17 cellular contexts compared by ENCODE assay signal in genomic region chr15:60534051-60534450, GRCh38. TPM values are rescaled to one million over a fixed set of nuclear protein-coding genes. Genes with fewer than 3 reads are reported as not detected.
DNase-seq lines count a peak whose midpoint lies in the region; ATAC-seq lines count a peak whose summit lies in the region.
"Had no signal": no experiment of that assay in that cellular context is flagged by ENCODE, and none has a peak within 500 bp of the region (broad histone marks: within the 10 kb centered on the region; RNA-seq: fewer than 3 reads in every experiment).

No MANE protein-coding gene starts in this region.

- H3K36me3 Mint-ChIP-seq in activated T-cell treated with anti-CD3 and anti-CD28 coated beads, Interleukin-2, amount 50 U/mL, for 72 hours (ENCODE audit: insufficient read depth in 2 of 2): peaks cover 0 to 4% of the 10 kb centered on the region in 2 donors
- H3K36me3 Mint-ChIP-seq in activated T-helper 17 cell treated with anti-CD3 and anti-CD28 coated beads, Interleukin-2, amount 50 U/mL, for 72 hours (ENCODE audit: low read depth): peaks cover 96% of the 10 kb centered on the region
- peaks cover 5% of the 10 kb centered on the region for H3K36me3 Mint-ChIP-seq in memory B cell

- H3K4me3 Mint-ChIP-seq in activated T-cell treated with anti-CD3 and anti-CD28 coated beads, Interleukin-2, amount 50 U/mL, for 72 hours: peak overlapping the region in 1 of 2 donors; percentile 16
- H3K4me3 Mint-ChIP-seq in activated T-helper 17 cell treated with anti-CD3 and anti-CD28 coated beads, Interleukin-2, amount 50 U/mL, for 72 hours: peak overlapping the region; percentile 41
- no peak overlapping the region for H3K4me3 Mint-ChIP-seq in memory B cell

- H3K9me3 Mint-ChIP-seq in activated T-cell treated with anti-CD3 and anti-CD28 coated beads, Interleukin-2, amount 50 U/mL, for 72 hours: no peaks in the 10 kb centered on the region
- no peaks in the 10 kb centered on the region for H3K9me3 Mint-ChIP-seq in activated T-helper 17 cell treated with anti-CD3 and anti-CD28 coated beads, Interleukin-2, amount 50 U/mL, for 72 hours
- H3K9me3 Mint-ChIP-seq in memory B cell: no peaks in the 10 kb centered on the region

- peak overlapping the region; percentile 76 for H3K27ac Mint-ChIP-seq in activated T-cell treated with anti-CD3 and anti-CD28 coated beads, Interleukin-2, amount 50 U/mL, for 72 hours
- H3K27ac Mint-ChIP-seq in activated T-helper 17 cell treated with anti-CD3 and anti-CD28 coated beads, Interleukin-2, amount 50 U/mL, for 72 hours: peak overlapping the region; percentile 51
- peak overlapping the region; percentile 58 for H3K27ac Mint-ChIP-seq in memory B cell

- no peaks in the 10 kb centered on the region for H3K27me3 Mint-ChIP-seq in activated T-cell treated with anti-CD3 and anti-CD28 coated beads, Interleukin-2, amount 50 U/mL, for 72 hours (ENCODE audit: low read depth)
- no peaks in the 10 kb centered on the region for H3K27me3 Mint-ChIP-seq in activated T-helper 17 cell treated with anti-CD3 and anti-CD28 coated beads, Interleukin-2, amount 50 U/mL, for 72 hours
- no peaks in the 10 kb centered on the region for H3K27me3 Mint-ChIP-seq in memory B cell

- ATAC-seq in activated T-cell treated with anti-CD3 and anti-CD28 coated beads, Interleukin-2, amount 50 U/mL, for 72 hours (replicated peaks in 1 of 2): no peak
- ATAC-seq in activated T-helper 17 cell treated with anti-CD3 and anti-CD28 coated beads, Interleukin-2, amount 50 U/mL, for 72 hours (replicated peaks): no peak
- ATAC-seq in memory B cell (ENCODE audit: low read depth) (no peak), GM18873 (IDR thresholded peaks at IDR 0.05; ENCODE audit: low FRiP score, unreplicated experiment) (no peak), HG02884 (IDR thresholded peaks at IDR 0.05; ENCODE audit: unreplicated experiment) (no peak)
- ATAC-seq: A549, HepG2 had no signal

- DNase-seq in activated T-cell treated with anti-CD3 and anti-CD28 coated beads, Interleukin-2, amount 50 U/mL, for 72 hours: no peak
- DNase-seq in activated T-cell treated with anti-CD3 and anti-CD28 coated beads, Interleukin-2, amount 50 U/mL, for 1 hour: no peak
- DNase-seq in memory B cell (ENCODE audit: low spot score in 2 of 2) (no peak), HK-2 (ENCODE audit: unreplicated experiment) (no peak)
- DNase-seq: DMS79, KBM-7, NCI-H1105 treated with DMSO at 0.1 percent for 48 hours, NCI-H1694 treated with DMSO at 0.1 percent for 48 hours, NCI-H524, NCI-H82, OCI-M1, SIG-M5 had no signal

- peaks cover 62% of the 10 kb centered on the region for H3K4me1 Mint-ChIP-seq in activated T-cell treated with anti-CD3 and anti-CD28 coated beads, Interleukin-2, amount 50 U/mL, for 72 hours (ENCODE audit: low read depth)
- H3K4me1 Mint-ChIP-seq in activated T-helper 17 cell treated with anti-CD3 and anti-CD28 coated beads, Interleukin-2, amount 50 U/mL, for 72 hours: peaks cover 66% of the 10 kb centered on the region
- peaks cover 6% of the 10 kb centered on the region for H3K4me1 Mint-ChIP-seq in memory B cell

RNA-seq across cellular contexts. Expression of gene ICE2, which starts 55.1 kb away (rescaled TPM):
- total RNA-seq in activated T-cell treated with anti-CD3 and anti-CD28 coated beads, Interleukin-2, amount 50 U/mL, for 72 hours: 10 to 100 TPM; 81.5 to 91.7 TPM
- 10 to 100 TPM; 46.0 to 69.3 TPM for total RNA-seq in activated T-helper 17 cell treated with anti-CD3 and anti-CD28 coated beads, Interleukin-2, amount 50 U/mL, for 72 hours
